In genomic region chr11:133952199-133953190, GRCh38 we compare ENCODE assay signal across 11 cellular contexts. TPM values are rescaled to one million over a fixed set of nuclear protein-coding genes. Genes with fewer than 3 reads are reported as not detected.
DNase-seq lines count a peak whose midpoint lies in the region; TF ChIP-seq lines count a peak whose summit lies in the region.
"Had no signal": no experiment of that assay in that cellular context is flagged by ENCODE, and none has a peak within 500 bp of the region (broad histone marks: within the 10 kb centered on the region; RNA-seq: fewer than 3 reads in every experiment).

No MANE protein-coding gene starts in this region.

- H3K36me3 Mint-ChIP-seq in activated CD4-positive, alpha-beta T cell treated with anti-CD3 and anti-CD28 coated beads, Interleukin-2, amount 10 ng/mL, durations not matched to agents 7 days and 5 days (ENCODE audit: low read depth): peaks cover 31% of the 10 kb centered on the region
- H3K36me3 Mint-ChIP-seq in brain: no peaks in the 10 kb centered on the region

- CTCF ChIA-PET in activated CD4-positive, alpha-beta T cell treated with anti-CD3 and anti-CD28 coated beads, Interleukin-2, amount 10 ng/mL, durations not matched to agents 7 days and 5 days (lab: Charles Lee): interaction anchor here (0.7 to 1.5 kb wide), 2 partner anchors 9 to 10 kb away, joined by 3 to 5 read pairs; no protein-coding TSS in a partner anchor

- no peaks in the 10 kb centered on the region for H3K27me3 Mint-ChIP-seq in activated CD4-positive, alpha-beta T cell treated with anti-CD3 and anti-CD28 coated beads, Interleukin-2, amount 10 ng/mL, durations not matched to agents 7 days and 5 days
- H3K27me3 Mint-ChIP-seq in brain: peaks cover 28% of the 10 kb centered on the region

- H3K27me3 ChIP-seq in layer of hippocampus (ENCODE audit: control insufficient read depth, insufficient read depth, low read length): peaks cover 11% of the 10 kb centered on the region

- H3K4me1 Mint-ChIP-seq in activated CD4-positive, alpha-beta T cell treated with anti-CD3 and anti-CD28 coated beads, Interleukin-2, amount 10 ng/mL, durations not matched to agents 7 days and 5 days: peaks cover 82% of the 10 kb centered on the region
- H3K4me1 Mint-ChIP-seq in brain: peaks cover 87% of the 10 kb centered on the region

- no peaks in the 10 kb centered on the region for H3K9me3 Mint-ChIP-seq in activated CD4-positive, alpha-beta T cell treated with anti-CD3 and anti-CD28 coated beads, Interleukin-2, amount 10 ng/mL, durations not matched to agents 7 days and 5 days
- H3K9me3 Mint-ChIP-seq in brain: no peaks in the 10 kb centered on the region
- H3K9me3 Mint-ChIP-seq: effector memory CD8-positive, alpha-beta T cell had no signal

- peak; percentile 43 for DNase-seq in activated CD4-positive, alpha-beta T cell treated with anti-CD3 and anti-CD28 coated beads, Interleukin-2, amount 10 ng/mL, durations not matched to agents 7 days and 5 days
- DNase-seq in activated CD4-positive, alpha-beta T cell treated with anti-CD3 and anti-CD28 coated beads for 48 hours: no peak
- DNase-seq in DMS 273 (lab: John Stamatoyannopoulos, UW; ENCODE audit: unreplicated experiment): no peak
- DNase-seq in NCI-H1092 (lab: John Stamatoyannopoulos, UW): no peak
- DNase-seq in amygdala (lab: John Stamatoyannopoulos, UW): no peak
- DNase-seq: effector memory CD8-positive, alpha-beta T cell; NK-92 treated with Interleukin-12 subunit alpha and Interleukin-12 subunit beta, amount 100 ng/mL, for 24 hours; SW 1271 had no signal

- TF ChIP-seq CTCF in brain (conservative IDR thresholded peaks at IDR 0.05): no peak

- peak overlapping the region; percentile 95 for H3K4me3 Mint-ChIP-seq in activated CD4-positive, alpha-beta T cell treated with anti-CD3 and anti-CD28 coated beads, Interleukin-2, amount 10 ng/mL, durations not matched to agents 7 days and 5 days
- peak overlapping the region; percentile 70 to 97 (median 92) for H3K4me3 Mint-ChIP-seq in brain
- H3K4me3 Mint-ChIP-seq: effector memory CD8-positive, alpha-beta T cell had no signal

- POLR2A ChIA-PET in activated CD4-positive, alpha-beta T cell treated with anti-CD3 and anti-CD28 coated beads, Interleukin-2, amount 10 ng/mL, durations not matched to agents 7 days and 5 days (lab: Charles Lee): no interaction called here

- H3K27ac Mint-ChIP-seq in activated CD4-positive, alpha-beta T cell treated with anti-CD3 and anti-CD28 coated beads, Interleukin-2, amount 10 ng/mL, durations not matched to agents 7 days and 5 days: peak overlapping the region; percentile 81
- peak overlapping the region in 4 of 5 experiments; percentile 82 to 97 (median 84) for H3K27ac Mint-ChIP-seq in brain
- H3K27ac Mint-ChIP-seq: effector memory CD8-positive, alpha-beta T cell had no signal

- H3K27ac ChIP-seq in layer of hippocampus (ENCODE audit: low read depth, low read length): peak overlapping the region; percentile 57
- H3K27ac ChIP-seq in temporal lobe (ENCODE audit: low read depth, low read length): peak overlapping the region; percentile 63

RNA-seq across cellular contexts. Expression of gene IGSF9B, which starts 4.3 kb away (rescaled TPM):
- total RNA-seq in activated CD4-positive, alpha-beta T cell treated with anti-CD3 and anti-CD28 coated beads, Interleukin-2, amount 10 ng/mL, durations not matched to agents 7 days and 5 days: 100 to 1,000 TPM; 130 to 142 TPM
- polyA plus RNA-seq in brain (ENCODE audit: insufficient read depth, low read depth, low replicate concordance): 16.4 TPM
- 6.9 TPM for total RNA-seq in temporal lobe

Comparison
In these comparisons a context has a peak if more than half of its experiments do, and no peak if none do; other contexts are left out.
1. RNA of gene IGSF9B, which starts 4.3 kb away (total RNA-seq): 130 to 142 TPM in activated CD4-positive, alpha-beta T cell treated with anti-CD3 and anti-CD28 coated beads, Interleukin-2, amount 10 ng/mL, durations not matched to agents 7 days and 5 days; 6.9 TPM in temporal lobe (single experiment); every median in the first group is over 10 times any median in the second.